Comparison of ENCODE assay signal across 20 cellular contexts in the genomic region with DNA sequence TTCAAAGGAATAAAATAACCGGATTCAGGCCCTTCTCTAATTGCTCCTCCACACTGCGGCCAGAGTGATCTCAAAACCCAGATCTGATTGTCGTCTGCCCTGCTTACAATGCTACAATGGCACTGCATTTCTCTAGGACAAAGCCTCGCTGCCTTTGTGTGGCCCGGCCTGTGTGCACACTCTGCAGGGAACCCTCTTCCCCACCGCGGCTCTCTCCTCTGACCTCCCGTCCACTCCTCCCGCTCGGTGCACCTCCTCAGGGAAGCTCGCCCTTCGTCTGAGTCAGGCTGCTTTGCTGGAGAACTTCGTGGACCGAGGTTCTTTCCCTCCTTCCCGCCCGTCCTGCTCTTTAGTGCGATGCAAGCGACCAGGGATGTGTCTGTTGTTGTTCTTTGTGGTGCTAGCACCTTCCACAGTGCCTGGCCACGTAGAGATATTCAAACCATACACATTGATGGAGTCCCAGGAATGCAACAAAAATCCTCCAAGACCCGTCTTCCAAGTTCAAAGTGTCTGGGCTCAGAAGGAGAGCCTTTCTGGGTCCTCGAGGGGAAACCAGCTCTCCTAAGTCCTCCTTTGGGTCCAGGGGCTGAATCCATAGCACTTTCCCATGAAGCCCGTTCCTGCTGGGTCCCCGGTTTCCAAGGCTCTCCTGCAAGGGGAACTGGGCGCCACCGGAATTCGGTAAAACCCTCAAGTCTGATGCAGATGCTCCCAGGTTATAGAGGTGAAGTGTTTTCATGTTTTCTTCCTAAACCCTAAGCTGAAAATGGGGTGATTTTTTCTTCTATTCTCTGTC.
DNase-seq lines count a peak whose midpoint lies in the region; ATAC-seq and TF ChIP-seq lines count a peak whose summit lies in the region.
"Had no signal": no experiment of that assay in that cellular context is flagged by ENCODE, and none has a peak within 500 bp of the region (broad histone marks: within the 10 kb centered on the region; RNA-seq: fewer than 3 reads in every experiment).

No MANE protein-coding gene starts in this region.

- H3K18ac ChIP-seq in neuronal stem cell (ENCODE audit: low read length), result no peak overlapping the region

- no peak overlapping the region for H3K4ac ChIP-seq in neuronal stem cell (ENCODE audit: low read length)

- 65 to 80% methylated on average over 14 to 26 of the region's 26 CpGs for WGBS in endodermal cell (ENCODE audit: insufficient coverage in 1 of 2, insufficient read length in 1 of 2), 2 experiments
- no CpG with 5 or more reads among the region's 26 CpGs for WGBS in neuronal stem cell (ENCODE audit: extremely low coverage in 2 of 2, insufficient read length in 2 of 2, insufficient replicate concordance in 1 of 2), 2 donors

- peaks cover 2% of the 10 kb centered on the region for H3K27me3 Mint-ChIP-seq in IgD-negative memory B cell
- no peaks in the 10 kb centered on the region for H3K27me3 Mint-ChIP-seq in endodermal cell (ENCODE audit: insufficient read depth)

- no peak for ATAC-seq in HG02938 (IDR thresholded peaks at IDR 0.05; ENCODE audit: unreplicated experiment)
- ATAC-seq: A549; CD8-positive, alpha-beta T cell had no signal

- no peak overlapping the region for H4K91ac ChIP-seq in neuronal stem cell (ENCODE audit: low read depth, low read length, poor library complexity)

- H3K4me3 ChIP-seq in endodermal cell (ENCODE audit: low read length), result no peak overlapping the region
- no peak overlapping the region for H3K4me3 ChIP-seq in neuronal stem cell (ENCODE audit: low read length in 2 of 2)
- H3K4me3 ChIP-seq: A549, BLaER1, SK-N-MC had no signal

- H2BK15ac ChIP-seq in neuronal stem cell (ENCODE audit: low read length), result no peak overlapping the region

- no peak overlapping the region for H2BK120ac ChIP-seq in neuronal stem cell (ENCODE audit: low read depth, low read length)

- H3K36me3 Mint-ChIP-seq in IgD-negative memory B cell, result peaks cover 2% of the 10 kb centered on the region
- H3K36me3 Mint-ChIP-seq in endodermal cell (ENCODE audit: low read depth), result no peaks in the 10 kb centered on the region
- H3K36me3 Mint-ChIP-seq: CD8-positive, alpha-beta T cell had no signal

- peaks cover 1 to 14% (median 8%) of the 10 kb centered on the region in 3 donors for H3K9me3 Mint-ChIP-seq in IgD-negative memory B cell
- H3K9me3 Mint-ChIP-seq in endodermal cell, result peaks cover 20% of the 10 kb centered on the region

- no peak overlapping the region for H3K23ac ChIP-seq in neuronal stem cell (ENCODE audit: low read depth, low read length, poor library complexity)

- H3K27ac Mint-ChIP-seq in IgD-negative memory B cell (peak overlapping the region in 2 of 3 donors; percentile 4 to 35), endodermal cell (peak overlapping the region; percentile 4)
- H3K27ac Mint-ChIP-seq: CD8-positive, alpha-beta T cell had no signal

- no peak overlapping the region for H2AFZ ChIP-seq in neuronal stem cell (ENCODE audit: low read length)

- no peak overlapping the region for H3K27ac ChIP-seq in endodermal cell (ENCODE audit: low read depth, low read length)
- H3K27ac ChIP-seq in neuronal stem cell (replicated peaks; ENCODE audit: low read length), result no peak overlapping the region
- H3K27ac ChIP-seq: A549, BLaER1, SK-N-MC had no signal

- no peaks in the 10 kb centered on the region for H3K4me1 Mint-ChIP-seq in IgD-negative memory B cell
- peaks cover 15% of the 10 kb centered on the region for H3K4me1 Mint-ChIP-seq in endodermal cell

- no peaks in the 10 kb centered on the region for H3K79me1 ChIP-seq in neuronal stem cell (ENCODE audit: low read depth, low read length)

- TF ChIP-seq CTCF in endodermal cell (conservative IDR thresholded peaks at IDR 0.05), result no peak

- no peak overlapping the region for H3K4me2 ChIP-seq in neuronal stem cell (ENCODE audit: insufficient read depth, low read length, poor library complexity, severe bottlenecking)
- H3K4me2 ChIP-seq: A549, BLaER1 had no signal

- H2BK12ac ChIP-seq in neuronal stem cell (ENCODE audit: low read length), result no peak overlapping the region

- DNase-seq in ELF-1 (ENCODE audit: low read depth, low spot score), result peak; percentile 43
- DNase-seq in endodermal cell, result no peak
- DNase-seq in neuronal stem cell (ENCODE audit: low spot score), result peak; percentile 54
- no peak for DNase-seq in COR-L47 (lab: John Stamatoyannopoulos, UW)
- no peak for DNase-seq in NCI-H446 (lab: John Stamatoyannopoulos, UW)
- DNase-seq: CD8-positive, alpha-beta T cell; DMS53; EL; MM.1S; NCI-H1092; NCI-H1436 treated with DMSO at 0.1 percent for 48 hours; NCI-H2081; NCI-H2171 treated with DMSO at 0.1 percent for 48 hours; NCI-H510A; SHP77 had no signal

- H3K4me1 ChIP-seq in endodermal cell (ENCODE audit: control insufficient read depth, insufficient read depth, low read length), result no peaks in the 10 kb centered on the region
- peaks cover 4 to 8% of the 10 kb centered on the region in 2 donors for H3K4me1 ChIP-seq in neuronal stem cell (ENCODE audit: control insufficient read depth in 2 of 2, insufficient read depth in 1 of 2, low read depth in 1 of 2, low read length in 2 of 2)
- H3K4me1 ChIP-seq: A549, BLaER1 had no signal

- H3K9me3 ChIP-seq in endodermal cell (ENCODE audit: control insufficient read depth, low read length), result peaks cover 19% of the 10 kb centered on the region
- H3K9me3 ChIP-seq in neuronal stem cell (replicated peaks in 1 of 2; ENCODE audit: control insufficient read depth in 2 of 2, insufficient read depth in 1 of 2, low read depth in 1 of 2, low read length in 2 of 2), result peaks cover 0 to 20% of the 10 kb centered on the region in 2 donors
- H3K9me3 ChIP-seq: A549 had no signal

- no peak overlapping the region for H3K4me3 Mint-ChIP-seq in IgD-negative memory B cell
- H3K4me3 Mint-ChIP-seq in endodermal cell, result no peak overlapping the region
- H3K4me3 Mint-ChIP-seq: CD8-positive, alpha-beta T cell had no signal

- H3K27me3 ChIP-seq in endodermal cell (ENCODE audit: control insufficient read depth, insufficient read depth, low read length, poor library complexity, severe bottlenecking) (no peaks in the 10 kb centered on the region), neuronal stem cell (ENCODE audit: control insufficient read depth in 3 of 3, insufficient read depth in 3 of 3, low read depth in 1 of 3, low read length in 3 of 3) (peaks cover 0 to 21% (median 0%) of the 10 kb centered on the region in 3 experiments)
- H3K27me3 ChIP-seq: BLaER1 had no signal

- H3K14ac ChIP-seq in neuronal stem cell (ENCODE audit: low read length), result no peak overlapping the region

- H2BK5ac ChIP-seq in neuronal stem cell (ENCODE audit: low read length), result no peak overlapping the region

- H4K8ac ChIP-seq in neuronal stem cell (ENCODE audit: low read depth, low read length), result no peak overlapping the region

- H3K36me3 ChIP-seq in endodermal cell (ENCODE audit: control insufficient read depth, insufficient read depth, low read length), result no peaks in the 10 kb centered on the region
- H3K36me3 ChIP-seq in neuronal stem cell (replicated peaks in 1 of 2; ENCODE audit: control insufficient read depth in 2 of 2, insufficient read depth in 2 of 2, low read length in 2 of 2), result no peaks in the 10 kb centered on the region
- H3K36me3 ChIP-seq: BLaER1 had no signal

- H2AK5ac ChIP-seq in neuronal stem cell (ENCODE audit: low read depth, low read length), result no peak overlapping the region

- H3K9ac ChIP-seq in endodermal cell (ENCODE audit: extremely low read depth, low read length, poor library complexity, severe bottlenecking), result no peak overlapping the region
- no peak overlapping the region for H3K9ac ChIP-seq in neuronal stem cell (ENCODE audit: low read depth, low read length, poor library complexity)
- H3K9ac ChIP-seq: BLaER1 had no signal

Comparison
In these comparisons a context has a peak if more than half of its experiments do, and no peak if none do; other contexts are left out.
1. DNase-seq: peak in ELF-1 (single experiment) and neuronal stem cell (single experiment); none in endodermal cell (single experiment), COR-L47 (single experiment) and NCI-H446 (0 of 2).